In genomic region chrX:11566814-11567213, GRCh38 we compare ENCODE assay signal across 27 cellular contexts.
"Had no signal": no experiment of that assay in that cellular context is flagged by ENCODE, and none has a peak within 500 bp of the region (broad histone marks: within the 10 kb centered on the region; RNA-seq: fewer than 3 reads in every experiment).

No MANE protein-coding gene starts in this region.

- H3K27me3 ChIP-seq: esophagus muscularis mucosa, hepatocyte, pancreas, spleen, tibial artery, upper lobe of left lung, uterus had no signal

- H3K4me3 ChIP-seq: esophagus muscularis mucosa, hepatocyte, lung, neural progenitor cell, pancreas, prostate gland, right lobe of liver, spleen, tibial artery, upper lobe of left lung, uterus had no signal

- H3K4me1 ChIP-seq: neural progenitor cell, pancreas, prostate gland, right lobe of liver, spleen, upper lobe of left lung, uterus had no signal

- H3K4me3 Mint-ChIP-seq: natural killer cell treated with Interleukin-12 subunit alpha and Interleukin-12 subunit beta and Interleukin-15 and Interleukin-18, amount 100 ng/mL, for 72 hours; neural progenitor cell; stimulated activated memory B cell treated with anti-CD40 and anti-IgM and Interleukin-4, amounts not matched to agents 10 μg/mL and 1 μg/mL and 100 μg/mL, for 72 hours; stimulated activated naive CD8-positive, alpha-beta T cell treated with anti-CD3 and anti-CD28 coated beads, Interleukin-15, Interleukin-2, amounts not matched to agents 100 ng/mL and 50 ng/mL, for 24 hours had no signal

- H3K9ac ChIP-seq: neural progenitor cell had no signal

- H3K9me3 Mint-ChIP-seq: natural killer cell treated with Interleukin-12 subunit alpha and Interleukin-12 subunit beta and Interleukin-15 and Interleukin-18, amount 100 ng/mL, for 72 hours; neural progenitor cell; stimulated activated memory B cell treated with anti-CD40 and anti-IgM and Interleukin-4, amounts not matched to agents 10 μg/mL and 1 μg/mL and 100 μg/mL, for 72 hours; stimulated activated naive CD8-positive, alpha-beta T cell treated with anti-CD3 and anti-CD28 coated beads, Interleukin-15, Interleukin-2, amounts not matched to agents 100 ng/mL and 50 ng/mL, for 24 hours had no signal

- H3K36me3 Mint-ChIP-seq: natural killer cell treated with Interleukin-12 subunit alpha and Interleukin-12 subunit beta and Interleukin-15 and Interleukin-18, amount 100 ng/mL, for 72 hours; neural progenitor cell; stimulated activated memory B cell treated with anti-CD40 and anti-IgM and Interleukin-4, amounts not matched to agents 10 μg/mL and 1 μg/mL and 100 μg/mL, for 72 hours had no signal

- H2AFZ ChIP-seq: hepatocyte, neural progenitor cell had no signal

- H3K27ac ChIP-seq: epithelial cell of prostate, esophagus muscularis mucosa, hepatocyte, neural progenitor cell, pancreas, prostate gland, right lobe of liver, spleen, tibial artery, upper lobe of left lung had no signal

- H3K4me1 Mint-ChIP-seq: neural progenitor cell; stimulated activated memory B cell treated with anti-CD40 and anti-IgM and Interleukin-4, amounts not matched to agents 10 μg/mL and 1 μg/mL and 100 μg/mL, for 72 hours had no signal

- H3K27me3 Mint-ChIP-seq: natural killer cell treated with Interleukin-12 subunit alpha and Interleukin-12 subunit beta and Interleukin-15 and Interleukin-18, amount 100 ng/mL, for 72 hours; stimulated activated memory B cell treated with anti-CD40 and anti-IgM and Interleukin-4, amounts not matched to agents 10 μg/mL and 1 μg/mL and 100 μg/mL, for 72 hours; stimulated activated naive CD8-positive, alpha-beta T cell treated with anti-CD3 and anti-CD28 coated beads, Interleukin-15, Interleukin-2, amounts not matched to agents 100 ng/mL and 50 ng/mL, for 24 hours had no signal

- H3K79me2 ChIP-seq: hepatocyte had no signal

- H3K36me3 ChIP-seq: esophagus muscularis mucosa, neural progenitor cell, pancreas, prostate gland, right lobe of liver, spleen, tibial artery, upper lobe of left lung, uterus had no signal

- H3K27ac Mint-ChIP-seq: natural killer cell treated with Interleukin-12 subunit alpha and Interleukin-12 subunit beta and Interleukin-15 and Interleukin-18, amount 100 ng/mL, for 72 hours; neural progenitor cell; stimulated activated memory B cell treated with anti-CD40 and anti-IgM and Interleukin-4, amounts not matched to agents 10 μg/mL and 1 μg/mL and 100 μg/mL, for 72 hours; stimulated activated naive CD8-positive, alpha-beta T cell treated with anti-CD3 and anti-CD28 coated beads, Interleukin-15, Interleukin-2, amounts not matched to agents 100 ng/mL and 50 ng/mL, for 24 hours had no signal

- H3K9me3 ChIP-seq: esophagus muscularis mucosa, pancreas, prostate gland, right lobe of liver, spleen, upper lobe of left lung, uterus had no signal

- H3K4me2 ChIP-seq: hepatocyte, neural progenitor cell had no signal

- DNase-seq: effector memory CD4-positive, alpha-beta T cell; foreskin melanocyte; head of caudate nucleus; left colon; left ventricle myocardium superior; mesenchymal stem cell; midbrain; nucleus accumbens; pancreas; retina; right lobe of liver; spleen; stimulated activated CD4-positive, alpha-beta T cell treated with anti-CD3 and anti-CD28 coated beads, Interleukin-15, amount 100 ng/mL, for 24 hours; stimulated activated CD4-positive, alpha-beta T cell treated with anti-CD3 and anti-CD28 coated beads, Interleukin-1b, Interleukin-23, amount 100 ng/mL, for 48 hours; stimulated activated CD4-positive, alpha-beta T cell treated with anti-CD3 and anti-CD28 coated beads, Interleukin-4, amount 100 ng/mL, for 24 hours; tibial artery; upper lobe of left lung; uterus had no signal
